ENCODE assay signal across 23 cellular contexts in the genomic region with DNA sequence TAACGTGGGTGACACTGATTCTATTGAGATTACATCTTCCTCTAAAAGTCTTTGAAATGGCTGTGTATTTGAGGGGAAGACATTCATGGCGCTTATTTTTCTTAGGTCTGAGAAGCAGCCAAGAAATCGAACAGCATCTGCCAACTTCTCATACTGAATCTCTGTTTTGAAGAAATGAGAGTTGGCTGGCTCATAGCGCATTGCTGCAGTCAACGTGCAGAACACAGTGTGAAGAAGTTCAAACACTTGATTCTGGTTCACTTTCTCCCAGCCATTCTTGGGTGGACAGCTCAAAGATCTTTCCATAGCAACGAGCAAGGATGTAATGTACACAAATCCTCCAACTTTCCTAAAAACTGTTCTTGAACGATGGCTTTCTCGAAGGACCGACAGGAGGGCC.
"Had no signal": no experiment of that assay in that cellular context is flagged by ENCODE, and none has a peak within 500 bp of the region (broad histone marks: within the 10 kb centered on the region; RNA-seq: fewer than 3 reads in every experiment).

No MANE protein-coding gene starts in this region.

- H3K27ac ChIP-seq: ascending aorta, breast epithelium, lower lobe of right lung, prostate gland, right atrium auricular region, spleen, upper lobe of right lung had no signal

- H3K4me3 ChIP-seq: ascending aorta, breast epithelium, lower lobe of right lung, prostate gland, right atrium auricular region, spleen, thoracic aorta, upper lobe of right lung had no signal

- H3K9me3 ChIP-seq: ascending aorta, breast epithelium, lower lobe of right lung, prostate gland, right atrium auricular region, spleen, thoracic aorta, upper lobe of right lung had no signal

- H3K4me1 Mint-ChIP-seq: natural killer cell had no signal

- H3K27ac Mint-ChIP-seq: activated CD8-positive, alpha-beta T cell treated with anti-CD3 and anti-CD28 coated beads, Interleukin-2, amount 10 ng/mL, durations not matched to agents 7 days and 5 days; activated T-helper 1 cell treated with anti-CD3 and anti-CD28 coated beads, Interleukin-12 subunit alpha, Interleukin-12 subunit beta, Interleukin-2, Interleukin-4 antibody, amounts not matched to agents 30 ng/mL and 10 ng/mL and 1 ng/mL, durations not matched to agents 14 hours and 24 hours and 36 hours; natural killer cell had no signal

- H3K27me3 ChIP-seq: ascending aorta, breast epithelium, right atrium auricular region, spleen, upper lobe of right lung had no signal

- ATAC-seq: activated CD8-positive, alpha-beta T cell treated with anti-CD3 and anti-CD28 coated beads, Interleukin-2, amount 10 ng/mL, durations not matched to agents 7 days and 5 days; left colon; lower lobe of right lung; natural killer cell; upper lobe of right lung had no signal

- DNase-seq: activated CD4-positive, alpha-beta T cell treated with anti-CD3 and anti-CD28 coated beads for 1 hour; activated CD4-positive, alpha-beta T cell treated with anti-CD3 and anti-CD28 coated beads, Interleukin-2, amount 50 U/mL, for 1 hour; activated CD8-positive, alpha-beta T cell treated with anti-CD3 and anti-CD28 coated beads, Interleukin-2, amount 10 ng/mL, durations not matched to agents 7 days and 5 days; activated gamma-delta T cell; activated naive CD4-positive, alpha-beta T cell treated with anti-CD3 and anti-CD28 coated beads, Interleukin-2, amount 50 U/mL, for 16 hours; cerebellar nuclear complex; cortex of kidney; effector CD4-positive, alpha-beta T cell; islet precursor cell; left colon; lower lobe of right lung; natural killer cell; spleen; stimulated activated CD4-positive, alpha-beta T cell treated with anti-CD3 and anti-CD28 coated beads, Interleukin-4, amount 100 ng/mL, for 1 hour; stimulated activated naive CD4-positive, alpha-beta T cell; T-helper 9 cell; upper lobe of right lung had no signal

- H3K36me3 Mint-ChIP-seq: natural killer cell had no signal

- H3K4me3 Mint-ChIP-seq: activated CD8-positive, alpha-beta T cell treated with anti-CD3 and anti-CD28 coated beads, Interleukin-2, amount 10 ng/mL, durations not matched to agents 7 days and 5 days; activated T-helper 1 cell treated with anti-CD3 and anti-CD28 coated beads, Interleukin-12 subunit alpha, Interleukin-12 subunit beta, Interleukin-2, Interleukin-4 antibody, amounts not matched to agents 30 ng/mL and 10 ng/mL and 1 ng/mL, durations not matched to agents 14 hours and 24 hours and 36 hours; natural killer cell had no signal

- H3K36me3 ChIP-seq: ascending aorta, breast epithelium, prostate gland, thoracic aorta had no signal

- H3K9me3 Mint-ChIP-seq: activated T-helper 1 cell treated with anti-CD3 and anti-CD28 coated beads, Interleukin-12 subunit alpha, Interleukin-12 subunit beta, Interleukin-2, Interleukin-4 antibody, amounts not matched to agents 30 ng/mL and 10 ng/mL and 1 ng/mL, durations not matched to agents 14 hours and 24 hours and 36 hours had no signal

- H3K4me1 ChIP-seq: ascending aorta, breast epithelium, lower lobe of right lung, prostate gland, right atrium auricular region, spleen, upper lobe of right lung had no signal
